In genomic region chr6:126633362-126633761, GRCh38 we compare ENCODE assay signal across 18 cellular contexts.
"Had no signal": no experiment of that assay in that cellular context is flagged by ENCODE, and none has a peak within 500 bp of the region (broad histone marks: within the 10 kb centered on the region; RNA-seq: fewer than 3 reads in every experiment).

No MANE protein-coding gene starts in this region.

- H3K27ac ChIP-seq: coronary artery, left lung, sigmoid colon, SK-N-MC, thoracic aorta, VCaP had no signal

- H3K9me3 ChIP-seq: left lung, sigmoid colon, thoracic aorta had no signal

- H3K9me3 Mint-ChIP-seq: activated CD4-positive, alpha-beta memory T cell treated with anti-CD3 and anti-CD28 coated beads for 36 hours; activated naive CD4-positive, alpha-beta T cell treated with anti-CD3 and anti-CD28 coated beads for 36 hours; activated T-helper 2 cell treated with anti-CD3 and anti-CD28 coated beads, Interferon-gamma antibody, Interleukin-2, Interleukin-4, amounts not matched to agents 10 μg/mL and 5 μg/mL and 100 μg/mL, durations not matched to agents 14 hours and 24 hours and 36 hours; neural crest cell had no signal

- H3K4me1 ChIP-seq: left lung had no signal

- H3K36me3 Mint-ChIP-seq: activated CD4-positive, alpha-beta memory T cell treated with anti-CD3 and anti-CD28 coated beads for 36 hours; activated CD8-positive, alpha-beta memory T cell treated with anti-CD3 and anti-CD28 coated beads, Interleukin-2, amount 10 ng/mL, durations not matched to agents 7 days and 5 days had no signal

- H3K4me3 ChIP-seq: coronary artery, left lung, sigmoid colon, SK-N-MC, thoracic aorta had no signal

- DNase-seq: activated CD4-positive, alpha-beta memory T cell treated with anti-CD3 and anti-CD28 coated beads for 36 hours; activated CD4-positive, alpha-beta T cell treated with anti-CD3 and anti-CD28 coated beads for 1 hour; activated CD8-positive, alpha-beta memory T cell treated with anti-CD3 and anti-CD28 coated beads, Interleukin-2, amount 10 ng/mL, durations not matched to agents 7 days and 5 days; activated naive CD4-positive, alpha-beta T cell treated with anti-CD3 and anti-CD28 coated beads for 36 hours; activated T-cell treated with anti-CD3 and anti-CD28 coated beads, Interleukin-2, amount 50 U/mL, for 1 hour; central memory CD4-positive, alpha-beta T cell; effector CD8-positive, alpha-beta T cell; islet precursor cell; left lung; mesendoderm; sigmoid colon; stimulated activated CD4-positive, alpha-beta T cell treated with anti-CD3 and anti-CD28 coated beads, Interleukin-1b, Interleukin-23, amount 100 ng/mL, for 48 hours had no signal

- H3K27ac Mint-ChIP-seq: activated CD4-positive, alpha-beta memory T cell treated with anti-CD3 and anti-CD28 coated beads for 36 hours; activated CD8-positive, alpha-beta memory T cell treated with anti-CD3 and anti-CD28 coated beads, Interleukin-2, amount 10 ng/mL, durations not matched to agents 7 days and 5 days; activated naive CD4-positive, alpha-beta T cell treated with anti-CD3 and anti-CD28 coated beads for 36 hours; activated T-helper 2 cell treated with anti-CD3 and anti-CD28 coated beads, Interferon-gamma antibody, Interleukin-2, Interleukin-4, amounts not matched to agents 10 μg/mL and 5 μg/mL and 100 μg/mL, durations not matched to agents 14 hours and 24 hours and 36 hours had no signal

- ATAC-seq: activated CD8-positive, alpha-beta memory T cell treated with anti-CD3 and anti-CD28 coated beads, Interleukin-2, amount 10 ng/mL, durations not matched to agents 7 days and 5 days; left lung had no signal

- H3K27me3 ChIP-seq: left lung, sigmoid colon had no signal

- H3K4me1 Mint-ChIP-seq: activated CD8-positive, alpha-beta memory T cell treated with anti-CD3 and anti-CD28 coated beads, Interleukin-2, amount 10 ng/mL, durations not matched to agents 7 days and 5 days; neural crest cell had no signal

- H3K4me3 Mint-ChIP-seq: activated CD4-positive, alpha-beta memory T cell treated with anti-CD3 and anti-CD28 coated beads for 36 hours; activated CD8-positive, alpha-beta memory T cell treated with anti-CD3 and anti-CD28 coated beads, Interleukin-2, amount 10 ng/mL, durations not matched to agents 7 days and 5 days; activated naive CD4-positive, alpha-beta T cell treated with anti-CD3 and anti-CD28 coated beads for 36 hours; neural crest cell had no signal

- H3K27me3 Mint-ChIP-seq: activated CD4-positive, alpha-beta memory T cell treated with anti-CD3 and anti-CD28 coated beads for 36 hours; activated CD8-positive, alpha-beta memory T cell treated with anti-CD3 and anti-CD28 coated beads, Interleukin-2, amount 10 ng/mL, durations not matched to agents 7 days and 5 days had no signal

- H3K36me3 ChIP-seq: left lung, sigmoid colon, thoracic aorta had no signal
